In the genomic region with DNA sequence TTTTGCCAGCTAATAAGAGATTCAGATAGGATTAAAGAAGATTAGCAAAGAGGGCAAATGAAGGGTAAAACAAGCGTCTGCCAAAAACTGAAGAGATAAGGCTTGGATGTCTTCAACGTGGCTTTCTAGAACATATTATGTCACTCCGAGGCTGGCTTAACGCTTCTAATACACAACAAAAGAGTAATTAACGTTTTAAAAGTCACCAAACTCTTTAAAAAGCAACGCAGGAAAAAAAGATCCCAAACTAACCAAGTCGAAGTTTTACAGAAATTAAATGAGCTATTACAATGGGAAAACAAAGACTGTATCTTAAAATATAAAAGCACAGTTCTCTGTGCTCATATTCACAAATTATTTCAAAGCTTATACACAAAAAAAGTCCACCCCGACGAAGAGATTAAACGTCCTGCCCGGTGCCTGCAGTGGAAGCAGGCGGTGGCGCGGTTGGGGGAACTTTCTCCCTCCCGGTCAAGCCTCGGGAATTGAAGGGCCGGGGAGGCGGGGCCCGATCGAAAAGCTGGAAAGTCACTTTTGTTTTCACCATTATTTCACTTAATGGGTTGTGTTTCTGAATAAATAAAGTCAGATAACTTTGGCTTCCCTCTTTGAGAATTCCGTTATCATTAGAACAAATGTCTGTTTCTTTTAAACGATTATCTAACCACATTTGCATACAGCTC, we compare ENCODE assay signal across 9 cellular contexts. TPM values are rescaled to one million over a fixed set of nuclear protein-coding genes. Genes with fewer than 3 reads are reported as not detected.
DNase-seq lines count a peak whose midpoint lies in the region; ATAC-seq and TF ChIP-seq lines count a peak whose summit lies in the region.
"Had no signal": no experiment of that assay in that cellular context is flagged by ENCODE, and none has a peak within 500 bp of the region (broad histone marks: within the 10 kb centered on the region; RNA-seq: fewer than 3 reads in every experiment).

No MANE protein-coding gene starts in this region.

- H3K4me3 ChIP-seq in GM06990 (replicated peaks; ENCODE audit: low read depth, low read length) (peak overlapping the region; percentile 78), epithelial cell of proximal tubule (ENCODE audit: low read depth, low read length) (peak overlapping the region; percentile 71), muscle layer of colon (ENCODE audit: low read depth in 1 of 2, low read length in 2 of 2) (peak overlapping the region; percentile 59 to 72)

- peaks cover 17% of the 10 kb centered on the region for H3K4me1 ChIP-seq in muscle layer of colon (ENCODE audit: insufficient read depth, low read length)

- no peak overlapping the region for H3K27ac ChIP-seq in muscle layer of colon (ENCODE audit: low read depth, low read length)

- no peaks in the 10 kb centered on the region for H3K36me3 ChIP-seq in GM06990 (ENCODE audit: control insufficient read depth, insufficient read depth, low read length)
- no peaks in the 10 kb centered on the region for H3K36me3 ChIP-seq in muscle layer of colon (ENCODE audit: insufficient read depth, low read length)

- H3K9me3 ChIP-seq in muscle layer of colon (ENCODE audit: low read length) = no peaks in the 10 kb centered on the region

- H3K9ac ChIP-seq in muscle layer of colon (ENCODE audit: low read length) = no peak overlapping the region

- peak; percentile 52 for DNase-seq in 8988T
- DNase-seq in GM06990 (ENCODE audit: extremely low read depth, insufficient read length) = no peak
- DNase-seq in epithelial cell of proximal tubule (ENCODE audit: low read depth) = no peak
- no peak for DNase-seq in GM19240 (ENCODE audit: insufficient read length, low spot score)

- TF ChIP-seq CTCF in GM06990 (IDR thresholded peaks at IDR 0.05; ENCODE audit: insufficient read depth, low read length, poor library complexity, severe bottlenecking) (no peak), epithelial cell of proximal tubule (conservative IDR thresholded peaks at IDR 0.05; ENCODE audit: low read depth, low read length) (no peak)

- no peaks in the 10 kb centered on the region for H3K27me3 ChIP-seq in GM06990 (replicated peaks; ENCODE audit: control insufficient read depth, insufficient read depth, low read length)
- peaks cover 26 to 40% of the 10 kb centered on the region in 2 donors for H3K27me3 ChIP-seq in muscle layer of colon (ENCODE audit: control insufficient read depth in 1 of 2, insufficient read depth in 2 of 2, low read length in 2 of 2)

- ATAC-seq in SK-N-SH treated with all-trans-retinoic acid at 6 μM for 48 hours (peak; percentile 37), GM18511 (IDR thresholded peaks at IDR 0.05; ENCODE audit: unreplicated experiment) (no peak)
- no peak for ATAC-seq in activated CD4-positive, CD25-positive, alpha-beta regulatory T cell treated with anti-CD3 and anti-CD28 coated beads, Interleukin-2, amount 50 U/mL, for 24 hours

TF ChIP-seq in SK-N-SH treated with all-trans-retinoic acid at 6 μM for 48 hours, 23 proteins besides CTCF, POLR2A, EP300 and RAD21:
- TF ChIP-seq, protein P1, sequence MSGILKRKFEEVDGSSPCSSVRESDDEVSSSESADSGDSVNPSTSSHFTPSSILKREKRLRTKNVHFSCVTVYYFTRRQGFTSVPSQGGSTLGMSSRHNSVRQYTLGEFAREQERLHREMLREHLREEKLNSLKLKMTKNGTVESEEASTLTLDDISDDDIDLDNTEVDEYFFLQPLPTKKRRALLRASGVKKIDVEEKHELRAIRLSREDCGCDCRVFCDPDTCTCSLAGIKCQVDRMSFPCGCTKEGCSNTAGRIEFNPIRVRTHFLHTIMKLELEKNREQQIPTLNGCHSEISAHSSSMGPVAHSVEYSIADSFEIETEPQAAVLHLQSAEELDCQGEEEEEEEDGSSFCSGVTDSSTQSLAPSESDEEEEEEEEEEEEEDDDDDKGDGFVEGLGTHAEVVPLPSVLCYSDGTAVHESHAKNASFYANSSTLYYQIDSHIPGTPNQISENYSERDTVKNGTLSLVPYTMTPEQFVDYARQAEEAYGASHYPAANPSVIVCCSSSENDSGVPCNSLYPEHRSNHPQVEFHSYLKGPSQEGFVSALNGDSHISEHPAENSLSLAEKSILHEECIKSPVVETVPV (CRISPR knock-in tag; IDR thresholded peaks at IDR 0.05) = no peak
- TF ChIP-seq BACH2 (CRISPR knock-in tag; IDR thresholded peaks at IDR 0.05; ENCODE audit: borderline replicate concordance) = no peak
- no peak for TF ChIP-seq ZNF70 (CRISPR knock-in tag; IDR thresholded peaks at IDR 0.05)
- TF ChIP-seq TSHZ2 (CRISPR knock-in tag; IDR thresholded peaks at IDR 0.05) = no peak
- TF ChIP-seq RARB (CRISPR knock-in tag; IDR thresholded peaks at IDR 0.05) = no peak
- no peak for TF ChIP-seq GLIS3 (CRISPR knock-in tag; IDR thresholded peaks at IDR 0.05)
- TF ChIP-seq TOX (CRISPR knock-in tag; IDR thresholded peaks at IDR 0.05; ENCODE audit: borderline replicate concordance) = no peak
- no peak for TF ChIP-seq ZC3H10 (CRISPR knock-in tag; IDR thresholded peaks at IDR 0.05)

RNA-seq across cellular contexts. Expression of gene MAK, which starts 1.2 kb away (rescaled TPM):
- total RNA-seq in epithelial cell of proximal tubule = 0.12 TPM in 1 of 2 replicates, not detected in the other

RNA-seq across cellular contexts. Expression of gene GCM2, which starts 44.7 kb away (rescaled TPM):
- total RNA-seq in epithelial cell of proximal tubule = not detected in 2 replicates
- total RNA-seq: left colon had no signal

RNA-seq across cellular contexts. Expression of gene SYCP2L, which starts 49.7 kb away (rescaled TPM):
- 1.4 and 3.4 TPM in 2 replicates for total RNA-seq in epithelial cell of proximal tubule
